Comparison of ENCODE assay signal across 8 cellular contexts in genomic region chr11:134033276-134033675, GRCh38. TPM values are rescaled to one million over a fixed set of nuclear protein-coding genes. Genes with fewer than 3 reads are reported as not detected.
A peak's percentile ranks its signal among the peaks of the same experiment; 100 is the strongest.
DNase-seq lines count a peak whose midpoint lies in the region; ATAC-seq and TF ChIP-seq lines count a peak whose summit lies in the region.

No MANE protein-coding gene starts in this region.

- DNase-seq in GM23248 (no peak), WERI-Rb-1 (no peak), right atrium auricular region (ENCODE audit: low spot score) (no peak), gastrocnemius medialis (no peak), SJCRH30 (no peak), RKO (ENCODE audit: low spot score) (no peak), OCI-M1 (lab: John Stamatoyannopoulos, UW) (no peak)
- no peak for DNase-seq in activated T-cell treated with anti-CD3 and anti-CD28 coated beads, Interleukin-2, amount 50 U/mL, for 24 hours

- H3K9me2 ChIP-seq in GM23248 (ENCODE audit: insufficient read depth) = no peaks in the 10 kb centered on the region

- H3K36me3 ChIP-seq in GM23248 (ENCODE audit: low read depth) (no peaks in the 10 kb centered on the region), WERI-Rb-1 (no peaks in the 10 kb centered on the region), right atrium auricular region (no peaks in the 10 kb centered on the region), gastrocnemius medialis (no peaks in the 10 kb centered on the region), SJCRH30 (no peaks in the 10 kb centered on the region)

- in situ Hi-C loops in GM23248 (cut with MboI) (no loop called here), gastrocnemius medialis (cut with MboI; ENCODE audit: low sequenced_read_pairs in 4 of 4) (no loop called here)

- H3K27me3 Mint-ChIP-seq in activated T-cell treated with anti-CD3 and anti-CD28 coated beads, Interleukin-2, amount 50 U/mL, for 24 hours = no peaks in the 10 kb centered on the region

- H3K27ac ChIP-seq in GM23248 (peak overlapping the region; percentile 45), WERI-Rb-1 (peak overlapping the region; percentile 89), right atrium auricular region (peak overlapping the region; percentile 92 to 95), gastrocnemius medialis (peak overlapping the region; percentile 56 to 73 (median 64)), SJCRH30 (no peak overlapping the region)

- H3K9me3 Mint-ChIP-seq in activated T-cell treated with anti-CD3 and anti-CD28 coated beads, Interleukin-2, amount 50 U/mL, for 24 hours = no peaks in the 10 kb centered on the region

- peaks cover 14% of the 10 kb centered on the region; the same call in 1 of the 2 replicates for H3F3A ChIP-seq in GM23248 (ENCODE audit: insufficient read depth)

- no peak for TF ChIP-seq POLR2A in gastrocnemius medialis (IDR thresholded peaks at IDR 0.05)

- H3K4me2 ChIP-seq in GM23248 (ENCODE audit: unreplicated experiment) = peak overlapping the region; percentile 48

- H3K4me1 ChIP-seq in GM23248 (ENCODE audit: insufficient read depth) (peaks cover 20% of the 10 kb centered on the region), right atrium auricular region (peaks cover 0 to 52% of the 10 kb centered on the region in 2 donors), gastrocnemius medialis (peaks cover 24 to 33% of the 10 kb centered on the region in 2 donors), SJCRH30 (peaks cover 11% of the 10 kb centered on the region; the same call in 1 of the 2 replicates)

- H3K79me2 ChIP-seq in GM23248 (ENCODE audit: insufficient read depth) = no peaks in the 10 kb centered on the region

- H3K4me1 Mint-ChIP-seq in activated T-cell treated with anti-CD3 and anti-CD28 coated beads, Interleukin-2, amount 50 U/mL, for 24 hours (ENCODE audit: low read depth) = peaks cover 58% of the 10 kb centered on the region

- H2AFZ ChIP-seq in GM23248 = peak overlapping the region; percentile 66

- H3K9me3 ChIP-seq in GM23248 (ENCODE audit: low read depth) (no peaks in the 10 kb centered on the region), WERI-Rb-1 (ENCODE audit: severe bottlenecking) (no peaks in the 10 kb centered on the region), right atrium auricular region (no peaks in the 10 kb centered on the region), gastrocnemius medialis (no peaks in the 10 kb centered on the region), SJCRH30 (replicated peaks) (no peaks in the 10 kb centered on the region)

- no peak overlapping the region for H3K27ac Mint-ChIP-seq in activated T-cell treated with anti-CD3 and anti-CD28 coated beads, Interleukin-2, amount 50 U/mL, for 24 hours

- ATAC-seq in gastrocnemius medialis = no peak

- TF ChIP-seq CTCF in WERI-Rb-1 (IDR thresholded peaks at IDR 0.05; ENCODE audit: low read depth, low read length) = no peak
- no peak for TF ChIP-seq CTCF in right atrium auricular region (IDR thresholded peaks at IDR 0.05)
- TF ChIP-seq CTCF in gastrocnemius medialis (IDR thresholded peaks at IDR 0.05 in 4 of 5, conservative IDR thresholded peaks at IDR 0.05 in 1 of 5) = no peak

- no peak overlapping the region for H3K4me3 Mint-ChIP-seq in activated T-cell treated with anti-CD3 and anti-CD28 coated beads, Interleukin-2, amount 50 U/mL, for 24 hours

- no peaks in the 10 kb centered on the region for H3K36me3 Mint-ChIP-seq in activated T-cell treated with anti-CD3 and anti-CD28 coated beads, Interleukin-2, amount 50 U/mL, for 24 hours (ENCODE audit: low read depth)

- no peaks in the 10 kb centered on the region for H4K20me1 ChIP-seq in GM23248 (ENCODE audit: insufficient read depth)

- WGBS in GM23248 (ENCODE audit: low coverage in 1 of 2, low lambda C conversion rate in 2 of 2, missing lambda C conversion rate in 2 of 2), 2 experiments = 21 to 24% methylated on average over 9 of the region's 9 CpGs

- peak overlapping the region; percentile 46 for H3K9ac ChIP-seq in GM23248

- intact Hi-C loops in gastrocnemius medialis (cut with DNase I; ENCODE audit: low total_unique reads) = loop anchor here (10.0 kb wide), 1 partner anchor 302 kb away; the partner anchor contains the start of gene GLB1L2

- no peaks in the 10 kb centered on the region for H3K27me3 ChIP-seq in GM23248 (replicated peaks; ENCODE audit: insufficient read depth)
- H3K27me3 ChIP-seq in WERI-Rb-1 (ENCODE audit: insufficient read depth, low read depth, severe bottlenecking) = no peaks in the 10 kb centered on the region
- H3K27me3 ChIP-seq in right atrium auricular region = no peaks in the 10 kb centered on the region
- H3K27me3 ChIP-seq in gastrocnemius medialis = no peaks in the 10 kb centered on the region
- peaks cover 2% of the 10 kb centered on the region; the same call in 1 of the 2 replicates for H3K27me3 ChIP-seq in SJCRH30

- H3K4me3 ChIP-seq in GM23248 (peak overlapping the region; percentile 43), WERI-Rb-1 (ENCODE audit: low read depth, low read length) (peak overlapping the region; percentile 38), right atrium auricular region (peak overlapping the region in 1 of 2 donors; percentile 27), gastrocnemius medialis (peak overlapping the region in 1 of 4 donors; percentile 28), SJCRH30 (no peak overlapping the region)

RNA-seq across cellular contexts. Expression of gene JAM3, which starts 35.6 kb away (rescaled TPM):
- total RNA-seq in GM23248 (2014; rRNA removed; shearing (Covaris generic)) = 63.7 and 65.1 TPM in 2 replicates
- 46.2 and 48.2 TPM in 2 replicates for polyA plus RNA-seq in GM23248 (2016; fragmentation: Nextera tagmentation; extraction: Ambion mirVana)
- total RNA-seq in right atrium auricular region (10 to 100 TPM; 28.5 to 38.1 TPM), gastrocnemius medialis (1 to 10 TPM; 3.5 to 9.7 (median 6.2) TPM)
- total RNA-seq in SJCRH30 (2014; rRNA removed; shearing (Covaris generic)) = 152 and 155 TPM in 2 replicates
